In the genomic region with DNA sequence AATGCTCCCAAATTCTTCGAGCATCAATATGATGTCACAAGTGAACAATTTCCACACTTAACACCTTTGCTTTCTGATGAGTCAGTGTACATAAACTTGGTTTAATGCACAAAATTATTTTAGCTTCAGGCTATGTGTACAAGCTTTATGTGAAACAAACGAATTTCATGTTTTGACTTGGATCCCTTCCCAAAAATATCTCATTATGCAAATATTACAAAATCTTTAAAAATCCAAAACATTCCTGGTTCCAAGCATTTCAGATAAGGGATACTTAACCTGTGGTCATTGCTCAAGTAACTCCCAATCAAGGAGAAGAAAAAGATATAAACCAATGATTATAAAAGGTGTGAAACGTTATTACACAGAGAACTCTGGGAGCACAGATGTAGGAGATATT, we compare ENCODE assay signal across 19 cellular contexts. TPM values are rescaled to one million over a fixed set of nuclear protein-coding genes. Genes with fewer than 3 reads are reported as not detected.
A peak's percentile ranks its signal among the peaks of the same experiment; 100 is the strongest.
DNase-seq lines count a peak whose midpoint lies in the region; ATAC-seq, FAIRE-seq and TF ChIP-seq lines count a peak whose summit lies in the region.
"Had no signal": no experiment of that assay in that cellular context is flagged by ENCODE, and none has a peak within 500 bp of the region (broad histone marks: within the 10 kb centered on the region; RNA-seq: fewer than 3 reads in every experiment).

No MANE protein-coding gene starts in this region.

- H3K27me3 ChIP-seq in bronchial epithelial cell (ENCODE audit: control insufficient read depth, insufficient read depth, low read length) (no peaks in the 10 kb centered on the region), upper lobe of right lung (no peaks in the 10 kb centered on the region)
- H3K27me3 ChIP-seq: right atrium auricular region had no signal

- ATAC-seq in upper lobe of right lung: no peak

- peaks cover 5% of the 10 kb centered on the region for H3K4me1 ChIP-seq in upper lobe of right lung

- H3K4me3 ChIP-seq in bronchial epithelial cell (ENCODE audit: low read depth, low read length) (no peak overlapping the region), upper lobe of right lung (no peak overlapping the region)
- H3K4me3 ChIP-seq: lung, right atrium auricular region, thoracic aorta had no signal

- intact Hi-C loops in upper lobe of right lung (cut with DNase I): no loop called here

- peak; percentile 8 for DNase-seq in AG09319 (ENCODE audit: extremely low read depth, low read depth)
- DNase-seq in HS-5 (ENCODE audit: low read depth): peak; percentile 69
- peak; percentile 91 for DNase-seq in bronchial epithelial cell (ENCODE audit: low read depth)
- peak; percentile 25 for DNase-seq in kidney tubule cell (ENCODE audit: low spot score)
- DNase-seq in DMS153 (lab: John Stamatoyannopoulos, UW): no peak
- DNase-seq in CD1c-positive myeloid dendritic cell (ENCODE audit: extremely low spot score): no peak
- no peak for DNase-seq in upper lobe of right lung
- no peak for DNase-seq in substantia nigra (lab: John Stamatoyannopoulos, UW)
- DNase-seq: activated CD4-positive, alpha-beta memory T cell treated with anti-CD3 and anti-CD28 coated beads, Interleukin-2, amount 10 ng/mL, durations not matched to agents 7 days and 5 days; anterior cingulate cortex; dermis blood vessel endothelial cell; foreskin melanocyte; Karpas-422; NCI-H1694; NCI-H524; OCI-M1 had no signal

- TF ChIP-seq CTCF in AG09319 (IDR thresholded peaks at IDR 0.05; ENCODE audit: low read depth, low read length): no peak
- no peak for TF ChIP-seq CTCF in bronchial epithelial cell (IDR thresholded peaks at IDR 0.05; ENCODE audit: insufficient read depth, low read length, severe bottlenecking)
- TF ChIP-seq CTCF in upper lobe of right lung (IDR thresholded peaks at IDR 0.05): no peak

- H3K36me3 ChIP-seq in bronchial epithelial cell (ENCODE audit: control insufficient read depth, insufficient read depth, low read length): peaks cover 8% of the 10 kb centered on the region
- H3K36me3 ChIP-seq in upper lobe of right lung: peaks cover 34% of the 10 kb centered on the region

- no peaks in the 10 kb centered on the region for H3K9me3 ChIP-seq in upper lobe of right lung
- H3K9me3 ChIP-seq: right atrium auricular region, thoracic aorta had no signal

- no peak for FAIRE-seq in bronchial epithelial cell (lab: Jason Lieb, UNC)

- no peak overlapping the region for H3K27ac ChIP-seq in upper lobe of right lung
- no peak overlapping the region for H3K27ac ChIP-seq in substantia nigra (ENCODE audit: low read depth, low read length, poor library complexity, severe bottlenecking)
- H3K27ac ChIP-seq: right atrium auricular region, thoracic aorta had no signal

RNA-seq across cellular contexts. Expression of a gene that starts 25.2 kb away (rescaled TPM):
- total RNA-seq in bronchial epithelial cell (43.7 and 68.7 TPM in 2 replicates), upper lobe of right lung (71.7 TPM)

RNA-seq across cellular contexts. Expression of a gene that starts 38.0 kb away (rescaled TPM):
- total RNA-seq in bronchial epithelial cell: 0.13 and 0.26 TPM in 2 replicates
- total RNA-seq in upper lobe of right lung: 0.90 TPM
- total RNA-seq: dermis blood vessel endothelial cell had no signal

RNA-seq across cellular contexts. Expression of a gene that starts 40.0 kb away (rescaled TPM):
- not detected in 2 replicates for total RNA-seq in bronchial epithelial cell
- not detected for total RNA-seq in upper lobe of right lung
- total RNA-seq: activated CD4-positive, alpha-beta memory T cell treated with anti-CD3 and anti-CD28 coated beads, Interleukin-2, amount 10 ng/mL, durations not matched to agents 7 days and 5 days; dermis blood vessel endothelial cell; lung; right atrium auricular region; thoracic aorta had no signal

Comparison
In these comparisons a context has a peak if more than half of its experiments do, and no peak if none do; other contexts are left out.
1. DNase-seq: peak in AG09319 (single experiment), HS-5 (single experiment), bronchial epithelial cell (single experiment) and kidney tubule cell (single experiment); none in DMS153 (single experiment), CD1c-positive myeloid dendritic cell (single experiment), upper lobe of right lung (single experiment) and substantia nigra (0 of 49).